Comparison of ENCODE assay signal across 8 cellular contexts in genomic region chr10:3873728-3874461, GRCh38.
DNase-seq lines count a peak whose midpoint lies in the region; ATAC-seq and TF ChIP-seq lines count a peak whose summit lies in the region.

No MANE protein-coding gene starts in this region.

- no peaks in the 10 kb centered on the region for H3K36me3 ChIP-seq in left lung

- H3K9me3 Mint-ChIP-seq in activated T-cell treated with anti-CD3 and anti-CD28 coated beads, Interleukin-2, amount 50 U/mL, for 4 hours, result no peaks in the 10 kb centered on the region

- intact Hi-C loops in left lung (cut with DNase I) (no loop called here), left colon (cut with DNase I, micrococcal nuclease) (no loop called here)

- H3K27ac ChIP-seq in left lung, result peak overlapping the region; percentile 76 to 81

- peaks cover 69% of the 10 kb centered on the region for H3K4me1 Mint-ChIP-seq in activated T-cell treated with anti-CD3 and anti-CD28 coated beads, Interleukin-2, amount 50 U/mL, for 4 hours (ENCODE audit: low read depth)

- no peak overlapping the region for H3K4me3 ChIP-seq in left lung

- no peaks in the 10 kb centered on the region for H3K9me3 ChIP-seq in left lung

- H3K4me3 Mint-ChIP-seq in activated T-cell treated with anti-CD3 and anti-CD28 coated beads, Interleukin-2, amount 50 U/mL, for 4 hours, result no peak overlapping the region

- no peak for DNase-seq in activated T-cell treated with anti-CD3 and anti-CD28 coated beads, Interleukin-2, amount 50 U/mL, for 4 hours
- DNase-seq in activated T-cell treated with anti-CD3 and anti-CD28 coated beads, Interleukin-2, amount 50 U/mL, for 48 hours, result no peak
- DNase-seq in NCI-H146 treated with DMSO at 0.1 percent for 48 hours (lab: John Stamatoyannopoulos, UW; ENCODE audit: unreplicated experiment) (peak; percentile 62), amniotic epithelial cell (ENCODE audit: low read depth) (peak; percentile 75), left lung (no peak), UCSD-AML1 (lab: John Stamatoyannopoulos, UW; ENCODE audit: unreplicated experiment) (no peak), left colon (no peak)

- peaks cover 6 to 52% of the 10 kb centered on the region in 2 donors for H3K4me1 ChIP-seq in left lung

- TF ChIP-seq CTCF in left lung (IDR thresholded peaks at IDR 0.05), result no peak

- peak; percentile 53 to 61 for ATAC-seq in activated T-cell treated with anti-CD3 and anti-CD28 coated beads, Interleukin-2, amount 50 U/mL, for 4 hours
- ATAC-seq in HG02759 (IDR thresholded peaks at IDR 0.05; ENCODE audit: unreplicated experiment), result peak; percentile 49
- peak; percentile 64 for ATAC-seq in left lung
- ATAC-seq in left colon, result no peak

- H3K36me3 Mint-ChIP-seq in activated T-cell treated with anti-CD3 and anti-CD28 coated beads, Interleukin-2, amount 50 U/mL, for 4 hours (ENCODE audit: insufficient read depth), result no peaks in the 10 kb centered on the region

- H3K27me3 Mint-ChIP-seq in activated T-cell treated with anti-CD3 and anti-CD28 coated beads, Interleukin-2, amount 50 U/mL, for 4 hours (ENCODE audit: low read depth), result no peaks in the 10 kb centered on the region

- H3K27me3 ChIP-seq in left lung, result no peaks in the 10 kb centered on the region

Comparison
In these comparisons a context has a peak if more than half of its experiments do, and no peak if none do; other contexts are left out.
1. DNase-seq: peak in NCI-H146 treated with DMSO at 0.1 percent for 48 hours (single experiment) and amniotic epithelial cell (single experiment); none in activated T-cell treated with anti-CD3 and anti-CD28 coated beads, Interleukin-2, amount 50 U/mL, for 4 hours (single experiment), activated T-cell treated with anti-CD3 and anti-CD28 coated beads, Interleukin-2, amount 50 U/mL, for 48 hours (0 of 2), left lung (0 of 2), UCSD-AML1 (single experiment) and left colon (0 of 2).